8 cellular contexts compared by ENCODE assay signal in the genomic region with DNA sequence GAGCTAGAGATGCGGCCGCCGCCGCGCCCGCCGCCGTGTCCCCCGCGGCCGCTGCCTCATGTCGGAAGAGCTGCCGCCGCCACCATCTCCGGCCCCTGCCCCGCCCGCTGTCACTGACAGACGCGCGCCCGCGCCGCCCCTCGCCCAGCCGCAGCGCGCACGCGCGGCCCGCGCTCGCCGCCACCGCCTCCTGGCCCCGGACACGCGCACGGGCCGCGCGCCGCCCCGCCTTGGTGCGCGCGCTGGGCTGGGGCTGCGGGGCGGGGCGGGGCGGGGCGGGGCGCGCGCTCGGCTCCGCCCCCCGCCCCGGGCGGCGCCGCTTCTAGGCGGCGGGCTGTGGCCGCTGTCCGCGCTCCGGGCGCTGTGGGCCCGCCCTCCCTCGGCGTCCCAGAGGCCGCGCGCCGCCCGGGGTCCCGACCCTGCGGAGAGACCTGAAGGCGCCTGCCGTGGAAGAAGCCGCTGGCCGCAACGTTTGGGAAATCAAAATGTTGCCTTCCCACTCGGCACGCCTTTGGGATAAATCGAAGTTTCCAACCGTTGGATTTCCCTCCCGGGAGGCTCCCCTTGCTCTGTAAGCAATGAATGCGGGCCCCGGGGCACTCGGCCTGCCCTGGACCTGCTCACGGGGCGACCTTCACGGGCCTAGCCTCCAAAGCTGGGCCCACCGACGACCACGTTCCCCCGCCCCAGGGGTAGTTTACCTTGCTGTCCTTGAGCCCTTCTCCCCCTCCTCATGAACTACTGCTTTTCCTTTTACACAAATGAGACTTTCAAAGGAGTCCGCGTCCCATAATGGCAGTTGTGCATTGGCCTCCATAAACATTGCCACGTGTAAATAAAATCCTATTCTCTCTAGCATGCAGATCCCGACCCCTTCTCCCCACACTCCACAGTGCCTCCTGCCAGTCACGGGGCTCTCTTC. TPM values are rescaled to one million over a fixed set of nuclear protein-coding genes. Genes with fewer than 3 reads are reported as not detected.
DNase-seq lines count a peak whose midpoint lies in the region; ATAC-seq and TF ChIP-seq lines count a peak whose summit lies in the region.

ADCY9 (minus strand) TSS at position 115 of the 922 bp plus-strand sequence. CDS start 1,000 bp downstream, outside the sequence.

- H3K27me3 Mint-ChIP-seq in natural killer cell treated with Interleukin-12 subunit alpha and Interleukin-12 subunit beta and Interleukin-15 and Interleukin-18, amount 100 ng/mL, for 72 hours = no peaks in the 10 kb centered on the region

- in situ Hi-C loops in Panc1 (cut with HindIII; ENCODE audit: low pct_unique_long_range_greater_than_20kb, low sequenced_read_pairs) = no loop called here

- DNase-seq in AG04450 (ENCODE audit: low read depth, low spot score) (no peak), Panc1 (ENCODE audit: low read depth, low spot score) (no peak), fibroblast of the conjunctiva (ENCODE audit: low read depth) (peak; percentile 29)
- DNase-seq in activated effector memory CD4-positive, alpha-beta T cell treated with anti-CD3 and anti-CD28 coated beads, Interleukin-2, amount 50 U/mL, for 16 hours = peak; percentile 91
- peak; percentile 89 for DNase-seq in natural killer cell treated with Interleukin-12 subunit alpha and Interleukin-12 subunit beta and Interleukin-15 and Interleukin-18, amount 100 ng/mL, for 72 hours (ENCODE audit: low spot score)
- peak; percentile 72 for DNase-seq in stimulated activated naive CD4-positive, alpha-beta T cell treated with Interleukin-2 at 50 U/mL for 16 hours (lab: John Stamatoyannopoulos, UW)

- BruUV-seq in Panc1 (replicated peaks; lab: Mats Ljungman, UMichigan) = no TSS peak

- H3K4me1 Mint-ChIP-seq in natural killer cell treated with Interleukin-12 subunit alpha and Interleukin-12 subunit beta and Interleukin-15 and Interleukin-18, amount 100 ng/mL, for 72 hours (ENCODE audit: low read depth in 2 of 2) = peaks cover 35 to 40% of the 10 kb centered on the region in 2 donors

- peaks cover 14% of the 10 kb centered on the region for H3K9me3 ChIP-seq in AG04450 (ENCODE audit: control insufficient read depth, insufficient read depth, low read length)
- H3K9me3 ChIP-seq in Panc1 (ENCODE audit: control insufficient read depth, insufficient read depth, low read depth, low read length) = no peaks in the 10 kb centered on the region

- H3K27ac Mint-ChIP-seq in natural killer cell treated with Interleukin-12 subunit alpha and Interleukin-12 subunit beta and Interleukin-15 and Interleukin-18, amount 100 ng/mL, for 72 hours = peak within 1 kb of the TSS; percentile 55 to 74

- peaks cover 8% of the 10 kb centered on the region for H3K36me3 Mint-ChIP-seq in natural killer cell treated with Interleukin-12 subunit alpha and Interleukin-12 subunit beta and Interleukin-15 and Interleukin-18, amount 100 ng/mL, for 72 hours

- no peaks in the 10 kb centered on the region for H3K36me3 ChIP-seq in Panc1 (ENCODE audit: control insufficient read depth, insufficient read depth, low read length)

- H3K4me1 ChIP-seq in Panc1 (ENCODE audit: control insufficient read depth, insufficient read depth, low read length) = peaks cover 17% of the 10 kb centered on the region

- H3K9me3 Mint-ChIP-seq in natural killer cell treated with Interleukin-12 subunit alpha and Interleukin-12 subunit beta and Interleukin-15 and Interleukin-18, amount 100 ng/mL, for 72 hours = no peaks in the 10 kb centered on the region

- ATAC-seq in GM18867 (IDR thresholded peaks at IDR 0.05; ENCODE audit: unreplicated experiment) (peak; percentile 70), HG03442 (IDR thresholded peaks at IDR 0.05; ENCODE audit: unreplicated experiment) (peak; percentile 72), Panc1 (peak; percentile 76)
- peak; percentile 91 to 92 for ATAC-seq in natural killer cell treated with Interleukin-12 subunit alpha and Interleukin-12 subunit beta and Interleukin-15 and Interleukin-18, amount 100 ng/mL, for 72 hours

- peak within 1 kb of the TSS; percentile 57 for H3K27ac ChIP-seq in AG04450 (ENCODE audit: low read depth, low read length)
- H3K27ac ChIP-seq in Panc1 (ENCODE audit: low read length) = peak within 1 kb of the TSS; percentile 90

- H3K4me3 Mint-ChIP-seq in natural killer cell treated with Interleukin-12 subunit alpha and Interleukin-12 subunit beta and Interleukin-15 and Interleukin-18, amount 100 ng/mL, for 72 hours = peak within 1 kb of the TSS; percentile 85

- H3K27me3 ChIP-seq in AG04450 (ENCODE audit: control insufficient read depth, insufficient read depth, low read length) (no peaks in the 10 kb centered on the region), Panc1 (ENCODE audit: control insufficient read depth, insufficient read depth, low read length) (no peaks in the 10 kb centered on the region)

- TF ChIP-seq CTCF in AG04450 (IDR thresholded peaks at IDR 0.05; ENCODE audit: low read depth, low read length) (no peak), Panc1 (IDR thresholded peaks at IDR 0.05) (no peak)

- CTCF ChIA-PET in AG04450 (lab: Charles Lee) = interaction anchor here (0.6 kb wide), 1 partner anchor 133 kb away, joined by 3 read pairs; no protein-coding TSS in a partner anchor
- CTCF ChIA-PET in Panc1 (lab: Charles Lee) = no interaction called here

- H3K4me3 ChIP-seq in AG04450 (ENCODE audit: low read depth, low read length) (peak within 1 kb of the TSS; percentile 68), Panc1 (ENCODE audit: low read depth in 2 of 2, low read length in 2 of 2) (peak within 1 kb of the TSS; percentile 50 to 71)

- POLR2A ChIA-PET in AG04450 (lab: Yijun Ruan, JAX) (interaction anchor here (1.0 kb wide), 1 partner anchor 138 kb away, joined by 3 read pairs; no protein-coding TSS in a partner anchor), Panc1 (lab: Charles Lee) (no interaction called here)

- intact Hi-C loops in Panc1 (cut with micrococcal nuclease; ENCODE audit: unreplicated experiment) = no loop called here

RNA-seq across cellular contexts. Expression of gene ADCY9, which starts in this region (rescaled TPM):
- 16.0 and 16.1 TPM in 2 replicates for polyA plus RNA-seq in AG04450 (2011; rRNA removed)
- 26.9 and 33.5 TPM in 2 replicates for polyA minus RNA-seq in AG04450 (2011; rRNA and poly(A)+ RNA removed)
- total RNA-seq in Panc1 (2021; ENCODE audit: unreplicated experiment) = 29.8 TPM
- 23.2 TPM for polyA plus RNA-seq in Panc1 (2012; ENCODE audit: insufficient read length)
- 10 to 100 TPM; 11.1 to 23.6 TPM for total RNA-seq in natural killer cell treated with Interleukin-12 subunit alpha and Interleukin-12 subunit beta and Interleukin-15 and Interleukin-18, amount 100 ng/mL, for 72 hours

Comparison
In these comparisons a context has a peak if more than half of its experiments do, and no peak if none do; other contexts are left out.
1. DNase-seq: peak in activated effector memory CD4-positive, alpha-beta T cell treated with anti-CD3 and anti-CD28 coated beads, Interleukin-2, amount 50 U/mL, for 16 hours (single experiment), fibroblast of the conjunctiva (single experiment), natural killer cell treated with Interleukin-12 subunit alpha and Interleukin-12 subunit beta and Interleukin-15 and Interleukin-18, amount 100 ng/mL, for 72 hours (single experiment) and stimulated activated naive CD4-positive, alpha-beta T cell treated with Interleukin-2 at 50 U/mL for 16 hours (single experiment); none in AG04450 (single experiment) and Panc1 (single experiment).
2. Peak in every context shown above with its lines, with median percentiles within 50 percentile points of each other: ATAC-seq.